In genomic region chr15:38438031-38438986, GRCh38 we compare ENCODE assay signal across 20 cellular contexts.
"Had no signal": no experiment of that assay in that cellular context is flagged by ENCODE, and none has a peak within 500 bp of the region (broad histone marks: within the 10 kb centered on the region; RNA-seq: fewer than 3 reads in every experiment).

No MANE protein-coding gene starts in this region.

- H3K9me3 Mint-ChIP-seq: activated naive CD4-positive, alpha-beta T cell treated with anti-CD3 and anti-CD28 coated beads, Interleukin-2, amount 50 U/mL, for 72 hours had no signal

- H3K27ac ChIP-seq: brain microvascular endothelial cell, dorsolateral prefrontal cortex, esophagus squamous epithelium, gastrocnemius medialis, sigmoid colon, suprapubic skin, upper lobe of left lung had no signal

- H3K4me3 ChIP-seq: dorsolateral prefrontal cortex, esophagus squamous epithelium, gastrocnemius medialis, sigmoid colon, suprapubic skin, upper lobe of left lung had no signal

- H3K4me3 Mint-ChIP-seq: nephron progenitor cell had no signal

- DNase-seq: activated CD4-positive, alpha-beta T cell treated with anti-CD3 and anti-CD28 coated beads, Interleukin-2, amount 50 U/mL, for 4 hours; activated CD4-positive, CD25-positive, alpha-beta regulatory T cell treated with anti-CD3 and anti-CD28 coated beads, Interleukin-2, amount 50 U/mL, for 72 hours; activated effector memory CD4-positive, alpha-beta T cell treated with Interleukin-2 at 50 U/mL for 16 hours; activated T-cell treated with anti-CD3 and anti-CD28 coated beads, Interleukin-2, amount 50 U/mL, for 1 hour; brain microvascular endothelial cell; cerebellar nuclear complex; dorsolateral prefrontal cortex; esophagus squamous epithelium; gastrocnemius medialis; left ventricle myocardium superior; mesendoderm; nephron progenitor cell; sigmoid colon; stimulated activated CD4-positive, alpha-beta T cell treated with anti-CD3 and anti-CD28 coated beads, Interleukin-12 subunit alpha, Interleukin-12 subunit beta, amount 100 ng/mL, for 4 hours; stimulated activated CD4-positive, alpha-beta T cell treated with anti-CD3 and anti-CD28 coated beads, Interleukin-2, amount 100 ng/mL, for 48 hours; stimulated activated naive CD4-positive, alpha-beta T cell treated with Interleukin-2 at 50 U/mL for 16 hours; T-helper 2 cell; upper lobe of left lung had no signal

- H3K36me3 ChIP-seq: brain microvascular endothelial cell, esophagus squamous epithelium, gastrocnemius medialis, sigmoid colon, suprapubic skin, upper lobe of left lung had no signal

- H3K4me1 ChIP-seq: suprapubic skin had no signal

- ATAC-seq: activated naive CD4-positive, alpha-beta T cell treated with anti-CD3 and anti-CD28 coated beads, Interleukin-2, amount 50 U/mL, for 72 hours; gastrocnemius medialis; left ventricle myocardium superior had no signal

- H3K27me3 ChIP-seq: gastrocnemius medialis, sigmoid colon, suprapubic skin, upper lobe of left lung had no signal

- H3K27ac Mint-ChIP-seq: activated naive CD4-positive, alpha-beta T cell treated with anti-CD3 and anti-CD28 coated beads, Interleukin-2, amount 50 U/mL, for 72 hours; nephron progenitor cell had no signal
